ENCODE assay signal across 11 cellular contexts in genomic region chr6:51633424-51633823, GRCh38.
"Had no signal": no experiment of that assay in that cellular context is flagged by ENCODE, and none has a peak within 500 bp of the region (broad histone marks: within the 10 kb centered on the region; RNA-seq: fewer than 3 reads in every experiment).

No MANE protein-coding gene starts in this region.

- H2AFZ ChIP-seq: GM23248 had no signal

- H3K27ac Mint-ChIP-seq: GM23338, H9, HFFc6 had no signal

- H3K4me2 ChIP-seq: GM23338 had no signal

- H3K9ac ChIP-seq: GM23248 had no signal

- H3K36me3 ChIP-seq: HAP-1 had no signal

- H3K4me1 Mint-ChIP-seq: H9 had no signal

- H3K4me3 Mint-ChIP-seq: GM23338, H9, HFFc6 had no signal

- H3K4me1 ChIP-seq: HAP-1 had no signal

- FAIRE-seq: H1, H54 had no signal

- DNase-seq: GM23248, GOT3, H7, H9, HCEC 1CT, HFFc6 had no signal

- H3K9me3 ChIP-seq: HAP-1 had no signal

- H3K27ac ChIP-seq: GM23248 had no signal

- H3K4me3 ChIP-seq: GM23248, GM23338, HAP-1 had no signal

- ATAC-seq: GM23338, HCT116 had no signal
